In the genomic region with DNA sequence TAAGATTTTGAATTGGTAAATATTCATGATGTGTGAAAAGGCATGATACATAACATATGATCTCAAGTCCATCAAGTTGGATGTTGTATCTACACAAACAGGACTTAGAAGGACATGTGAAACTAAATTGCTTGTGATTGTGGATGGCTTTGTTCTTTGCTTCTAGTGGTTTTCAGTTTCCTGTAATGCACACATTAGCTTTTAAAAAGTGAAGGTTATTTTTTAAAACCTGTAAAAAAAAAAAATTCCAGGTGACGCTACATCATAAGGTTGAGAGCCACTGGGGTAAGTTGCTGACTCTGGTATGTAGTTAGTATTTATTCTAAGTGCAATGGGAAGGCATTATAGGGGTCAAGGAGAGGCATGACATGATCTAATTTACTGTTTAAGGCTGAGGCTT, we compare ENCODE assay signal across 15 cellular contexts. TPM values are rescaled to one million over a fixed set of nuclear protein-coding genes. Genes with fewer than 3 reads are reported as not detected.
A peak's percentile ranks its signal among the peaks of the same experiment; 100 is the strongest.
DNase-seq lines count a peak whose midpoint lies in the region; ATAC-seq and TF ChIP-seq lines count a peak whose summit lies in the region.
"Had no signal": no experiment of that assay in that cellular context is flagged by ENCODE, and none has a peak within 500 bp of the region (broad histone marks: within the 10 kb centered on the region; RNA-seq: fewer than 3 reads in every experiment).

No MANE protein-coding gene starts in this region.

- H3K4ac ChIP-seq in IMR-90 (ENCODE audit: low read depth, low read length) = peak overlapping the region; percentile 56; the same call in 1 of the 2 replicates

- peaks cover 6% of the 10 kb centered on the region; the same call in 1 of the 2 replicates for H3K9me1 ChIP-seq in IMR-90 (ENCODE audit: insufficient read depth, low read length)

- H3K14ac ChIP-seq in IMR-90 (replicated peaks; ENCODE audit: low read depth, low read length) = 0 out of 2 replicates have a peak overlapping the region, but pooled peaks have one; percentile 17

- H3K79me1 ChIP-seq in IMR-90 (ENCODE audit: low read depth in 1 of 2, low read length in 2 of 2) = no peaks in the 10 kb centered on the region; a peak in 1 of 4 replicates

- POLR2A ChIA-PET in IMR-90 (lab: Charles Lee; ENCODE audit: unreplicated experiment) = no interaction called here
- POLR2A ChIA-PET in activated naive CD8-positive, alpha-beta T cell treated with anti-CD3 and anti-CD28 coated beads, Interleukin-2, amount 10 ng/mL, durations not matched to agents 7 days and 5 days (lab: Charles Lee) = interaction anchor here (0.7 kb wide), 1 partner anchor 9 kb away, joined by 3 read pairs; no protein-coding TSS in a partner anchor

- TF ChIP-seq POLR2A in IMR-90 (IDR thresholded peaks at IDR 0.05; ENCODE audit: low read depth, low read length) = no peak

- CTCF ChIA-PET in IMR-90 (lab: Yijun Ruan, JAX) = no interaction called here

- H2BK20ac ChIP-seq in IMR-90 (ENCODE audit: low read depth, low read length) = peak overlapping the region; percentile 83

- H4K20me1 ChIP-seq in IMR-90 (ENCODE audit: insufficient read depth, low read length) (no peaks in the 10 kb centered on the region), osteoblast (ENCODE audit: insufficient read depth, low read length) (no peaks in the 10 kb centered on the region)

- peak overlapping the region; percentile 88; the same call in 1 of the 2 replicates for H2AK5ac ChIP-seq in IMR-90 (ENCODE audit: low read depth, low read length)

- no CpG with 5 or more reads among the region's 1 CpG for WGBS in IMR-90 (ENCODE audit: extremely low coverage in 2 of 2, insufficient read length in 1 of 2), 2 experiments

- peaks cover 0 to 4% (median 0%) of the 10 kb centered on the region in 7 donors for H3K9me3 Mint-ChIP-seq in CD4-positive, CD25-positive, alpha-beta regulatory T cell
- H3K9me3 Mint-ChIP-seq in activated naive CD8-positive, alpha-beta T cell treated with anti-CD3 and anti-CD28 coated beads, Interleukin-2, amount 10 ng/mL, durations not matched to agents 7 days and 5 days = peaks cover 4% of the 10 kb centered on the region

- dilution Hi-C loops in IMR-90 (cut with HindIII; ENCODE audit: low sequenced_read_pairs, unreplicated experiment) = no loop called here

- H3K23ac ChIP-seq in IMR-90 (ENCODE audit: low read depth, low read length) = no peak overlapping the region

- TF ChIP-seq CTCF in IMR-90 (conservative IDR thresholded peaks at IDR 0.05; ENCODE audit: low read depth, low read length) (no peak), osteoblast (IDR thresholded peaks at IDR 0.05; ENCODE audit: extremely low read depth, low read depth, low read length) (no peak)

- in situ Hi-C loops in IMR-90 (cut with MboI; ENCODE audit: low sequenced_read_pairs) = no loop called here

- H2AFZ ChIP-seq in IMR-90 (replicated peaks; ENCODE audit: low read length, poor library complexity) = no peak overlapping the region
- H2AFZ ChIP-seq in osteoblast (ENCODE audit: low read length) = no peak overlapping the region

- no peaks in the 10 kb centered on the region for H3K36me3 ChIP-seq in CD4-positive, CD25-positive, alpha-beta regulatory T cell (ENCODE audit: control insufficient read depth, insufficient read depth, low read length)
- H3K36me3 ChIP-seq in IMR-90 (ENCODE audit: control insufficient read depth, insufficient read depth, low read length) (no peaks in the 10 kb centered on the region), osteoblast (ENCODE audit: insufficient read depth, low read length) (no peaks in the 10 kb centered on the region)
- H3K36me3 ChIP-seq: MG63 had no signal

- no peak for ATAC-seq in CD4-positive, CD25-positive, alpha-beta regulatory T cell (ENCODE audit: low read depth in 2 of 2)
- ATAC-seq in IMR-90 (ENCODE audit: low read depth) = no peak
- peak; percentile 7 for ATAC-seq in activated naive CD8-positive, alpha-beta T cell treated with anti-CD3 and anti-CD28 coated beads, Interleukin-2, amount 10 ng/mL, durations not matched to agents 7 days and 5 days (ENCODE audit: low read depth)
- ATAC-seq in HG03280 (IDR thresholded peaks at IDR 0.05; ENCODE audit: unreplicated experiment) = no peak
- ATAC-seq: Panc1 had no signal

- H4K5ac ChIP-seq in IMR-90 (ENCODE audit: low read depth, low read length) = peak overlapping the region; percentile 54

- H3K18ac ChIP-seq in IMR-90 (ENCODE audit: low read depth, low read length) = peak overlapping the region; percentile 76

- H2BK5ac ChIP-seq in IMR-90 (ENCODE audit: low read depth, low read length, poor library complexity, severe bottlenecking) = no peak overlapping the region

- H2BK15ac ChIP-seq in IMR-90 (ENCODE audit: low read depth, low read length) = peak overlapping the region; percentile 69; the same call in 1 of the 3 replicates

- H3K79me2 ChIP-seq in osteoblast (ENCODE audit: insufficient read depth, low read length) = no peaks in the 10 kb centered on the region

- H3K9ac ChIP-seq in IMR-90 (ENCODE audit: low read depth, low read length) = no peak overlapping the region

- no peak overlapping the region for H3K4me3 ChIP-seq in CD4-positive, CD25-positive, alpha-beta regulatory T cell (ENCODE audit: low read depth, low read length)
- H3K4me3 ChIP-seq in IMR-90 (ENCODE audit: insufficient read depth, low read depth, low read length) = no peak overlapping the region
- H3K4me3 ChIP-seq in osteoblast (ENCODE audit: insufficient read depth, low read length) = no peak overlapping the region
- H3K4me3 ChIP-seq: MG63 had no signal

- peaks cover 0 to 27% (median 7%) of the 10 kb centered on the region in 4 donors for H3K4me1 Mint-ChIP-seq in CD4-positive, CD25-positive, alpha-beta regulatory T cell
- H3K4me1 Mint-ChIP-seq in activated naive CD8-positive, alpha-beta T cell treated with anti-CD3 and anti-CD28 coated beads, Interleukin-2, amount 10 ng/mL, durations not matched to agents 7 days and 5 days = peaks cover 16% of the 10 kb centered on the region

- H4K91ac ChIP-seq in IMR-90 (ENCODE audit: insufficient read depth, low read depth, low read length) = peak overlapping the region; percentile 49

- H3K27me3 Mint-ChIP-seq in CD4-positive, CD25-positive, alpha-beta regulatory T cell = peaks cover 15% of the 10 kb centered on the region
- peaks cover 4% of the 10 kb centered on the region for H3K27me3 Mint-ChIP-seq in activated naive CD8-positive, alpha-beta T cell treated with anti-CD3 and anti-CD28 coated beads, Interleukin-2, amount 10 ng/mL, durations not matched to agents 7 days and 5 days

- H2AK9ac ChIP-seq in IMR-90 (replicated peaks; ENCODE audit: low read depth, low read length, poor library complexity) = no peak overlapping the region

- no peak overlapping the region for H3K4me2 ChIP-seq in IMR-90 (ENCODE audit: low read depth, low read length)
- H3K4me2 ChIP-seq in osteoblast (ENCODE audit: insufficient read depth, low read length) = no peak overlapping the region

- H3K36me3 Mint-ChIP-seq in CD4-positive, CD25-positive, alpha-beta regulatory T cell = no peaks in the 10 kb centered on the region
- no peaks in the 10 kb centered on the region for H3K36me3 Mint-ChIP-seq in activated naive CD8-positive, alpha-beta T cell treated with anti-CD3 and anti-CD28 coated beads, Interleukin-2, amount 10 ng/mL, durations not matched to agents 7 days and 5 days

- no peak overlapping the region for H3K56ac ChIP-seq in IMR-90 (ENCODE audit: extremely low read depth, insufficient read depth, low read length)

- no peak for TF ChIP-seq RAD21 in IMR-90 (IDR thresholded peaks at IDR 0.05; ENCODE audit: low read length)

- no peak overlapping the region for H3K27ac ChIP-seq in CD4-positive, CD25-positive, alpha-beta regulatory T cell (ENCODE audit: insufficient read depth, low read length, poor library complexity, severe bottlenecking)
- no peak overlapping the region for H3K27ac ChIP-seq in IMR-90 (ENCODE audit: insufficient read depth, low read length)
- H3K27ac ChIP-seq in osteoblast (ENCODE audit: low read depth, low read length) = peak overlapping the region; percentile 5
- H3K27ac ChIP-seq: C4-2B had no signal

- no peak for DNase-seq in CD4-positive, CD25-positive, alpha-beta regulatory T cell
- no peak for DNase-seq in IMR-90
- no peak for DNase-seq in activated naive CD8-positive, alpha-beta T cell treated with anti-CD3 and anti-CD28 coated beads, Interleukin-2, amount 10 ng/mL, durations not matched to agents 7 days and 5 days
- no peak for DNase-seq in osteoblast (ENCODE audit: insufficient read length, low spot score, missing footprints)
- no peak for DNase-seq in SW 1271 (lab: John Stamatoyannopoulos, UW)
- DNase-seq in NCI-H345 (lab: John Stamatoyannopoulos, UW) = no peak
- DNase-seq: HCEC 1CT, KBM-7, MG63, NCI-H1092 treated with DMSO at 0.1 percent for 48 hours, NCI-H524 treated with DMSO at 0.1 percent for 48 hours had no signal

- H3K9me3 ChIP-seq in CD4-positive, CD25-positive, alpha-beta regulatory T cell (ENCODE audit: control insufficient read depth in 2 of 2, low read length in 2 of 2) = no peaks in the 10 kb centered on the region
- H3K9me3 ChIP-seq in IMR-90 (ENCODE audit: control insufficient read depth, insufficient read depth, low read length) (no peaks in the 10 kb centered on the region), osteoblast (ENCODE audit: low read depth, low read length) (no peaks in the 10 kb centered on the region)

- H4K8ac ChIP-seq in IMR-90 (ENCODE audit: low read depth in 2 of 2, low read length in 2 of 2) = peak overlapping the region in 1 of 2 experiments; percentile 63; a peak in 1 of 4 replicates

- peak overlapping the region; percentile 74 for H2BK120ac ChIP-seq in IMR-90 (ENCODE audit: low read depth, low read length)

- H3K27me3 ChIP-seq in CD4-positive, CD25-positive, alpha-beta regulatory T cell (ENCODE audit: control insufficient read depth, insufficient read depth, low read length) = no peaks in the 10 kb centered on the region
- H3K27me3 ChIP-seq in IMR-90 (ENCODE audit: control insufficient read depth, insufficient read depth, low read length) (no peaks in the 10 kb centered on the region), osteoblast (ENCODE audit: insufficient read depth, low read length) (no peaks in the 10 kb centered on the region)
- H3K27me3 ChIP-seq: MG63 had no signal

- intact Hi-C loops in IMR-90 (cut with micrococcal nuclease) = loop anchor here (2.0 kb wide), 1 partner anchor 14 kb away; no protein-coding TSS in a partner anchor

- no peaks in the 10 kb centered on the region for H3K4me1 ChIP-seq in CD4-positive, CD25-positive, alpha-beta regulatory T cell (ENCODE audit: control insufficient read depth, insufficient read depth, low read length, poor library complexity, severe bottlenecking)
- H3K4me1 ChIP-seq in IMR-90 (ENCODE audit: control insufficient read depth, insufficient read depth, low read length) = peaks cover 18% of the 10 kb centered on the region
- peaks cover 13% of the 10 kb centered on the region for H3K4me1 ChIP-seq in osteoblast (ENCODE audit: insufficient read depth, low read length)

- peak overlapping the region in 1 of 4 donors; percentile 6 for H3K4me3 Mint-ChIP-seq in CD4-positive, CD25-positive, alpha-beta regulatory T cell
- peak overlapping the region; percentile 0 for H3K4me3 Mint-ChIP-seq in activated naive CD8-positive, alpha-beta T cell treated with anti-CD3 and anti-CD28 coated beads, Interleukin-2, amount 10 ng/mL, durations not matched to agents 7 days and 5 days

- peak overlapping the region in 2 of 3 donors; percentile 6 to 21 for H3K27ac Mint-ChIP-seq in CD4-positive, CD25-positive, alpha-beta regulatory T cell
- no peak overlapping the region for H3K27ac Mint-ChIP-seq in activated naive CD8-positive, alpha-beta T cell treated with anti-CD3 and anti-CD28 coated beads, Interleukin-2, amount 10 ng/mL, durations not matched to agents 7 days and 5 days

- no TSS peak for BruUV-seq in IMR-90 (replicated peaks; lab: Mats Ljungman, UMichigan)

RNA-seq across cellular contexts. Expression of a gene that starts 48.4 kb away (rescaled TPM):
- total RNA-seq in CD4-positive, CD25-positive, alpha-beta regulatory T cell = not detected
- polyA plus RNA-seq in CD4-positive, CD25-positive, alpha-beta regulatory T cell = not detected
- total RNA-seq in IMR-90 (2012; rRNA removed) (not detected in 2 replicates), osteoblast (not detected in 2 replicates)
- not detected in 2 replicates for polyA plus RNA-seq in IMR-90 (2012; rRNA removed)
- not detected in 2 replicates for polyA plus RNA-seq in IMR-90 (2012; cell fraction: cytosol; rRNA removed)
- polyA plus RNA-seq in IMR-90 (2012; cell fraction: nucleus; rRNA removed; ENCODE audit: low replicate concordance) = not detected in 2 replicates
- not detected for total RNA-seq in activated naive CD8-positive, alpha-beta T cell treated with anti-CD3 and anti-CD28 coated beads, Interleukin-2, amount 10 ng/mL, durations not matched to agents 7 days and 5 days
- total RNA-seq: SK-MEL-5 had no signal
